Comparison of ENCODE assay signal across 2 cellular contexts in the genomic region with DNA sequence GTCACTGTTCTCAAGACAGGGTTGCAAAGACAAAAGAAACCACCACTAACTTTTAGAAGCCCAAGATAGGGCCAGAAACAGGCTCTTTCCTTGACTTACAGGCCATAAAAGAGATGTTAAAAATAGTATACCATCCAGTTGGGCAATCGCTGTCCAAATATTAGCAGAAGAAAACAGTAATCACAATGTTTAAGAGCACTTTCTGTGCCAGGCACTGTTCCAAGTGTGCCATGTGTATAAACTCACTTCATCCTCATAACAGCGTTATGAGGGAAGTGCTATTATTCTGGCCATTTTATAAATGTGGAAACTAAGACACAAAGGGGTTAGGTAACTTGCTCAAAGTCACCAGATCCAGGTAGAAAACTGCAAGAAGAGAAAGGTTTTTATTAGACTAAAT.
TF ChIP-seq lines count a peak whose summit lies in the region.

No MANE protein-coding gene starts in this region.

TF ChIP-seq in liver, 16 proteins besides CTCF, POLR2A, EP300 and RAD21 (continued from another document):
- TF ChIP-seq, protein P1, sequence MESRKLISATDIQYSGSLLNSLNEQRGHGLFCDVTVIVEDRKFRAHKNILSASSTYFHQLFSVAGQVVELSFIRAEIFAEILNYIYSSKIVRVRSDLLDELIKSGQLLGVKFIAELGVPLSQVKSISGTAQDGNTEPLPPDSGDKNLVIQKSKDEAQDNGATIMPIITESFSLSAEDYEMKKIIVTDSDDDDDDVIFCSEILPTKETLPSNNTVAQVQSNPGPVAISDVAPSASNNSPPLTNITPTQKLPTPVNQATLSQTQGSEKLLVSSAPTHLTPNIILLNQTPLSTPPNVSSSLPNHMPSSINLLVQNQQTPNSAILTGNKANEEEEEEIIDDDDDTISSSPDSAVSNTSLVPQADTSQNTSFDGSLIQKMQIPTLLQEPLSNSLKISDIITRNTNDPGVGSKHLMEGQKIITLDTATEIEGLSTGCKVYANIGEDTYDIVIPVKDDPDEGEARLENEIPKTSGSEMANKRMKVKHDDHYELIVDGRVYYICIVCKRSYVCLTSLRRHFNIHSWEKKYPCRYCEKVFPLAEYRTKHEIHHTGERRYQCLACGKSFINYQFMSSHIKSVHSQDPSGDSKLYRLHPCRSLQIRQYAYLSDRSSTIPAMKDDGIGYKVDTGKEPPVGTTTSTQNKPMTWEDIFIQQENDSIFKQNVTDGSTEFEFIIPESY (IDR thresholded peaks at IDR 0.05), result no peak

TF ChIP-seq in HepG2, 621 proteins besides CTCF, POLR2A, EP300 and RAD21 (continued from another document):
- TF ChIP-seq, protein P2, sequence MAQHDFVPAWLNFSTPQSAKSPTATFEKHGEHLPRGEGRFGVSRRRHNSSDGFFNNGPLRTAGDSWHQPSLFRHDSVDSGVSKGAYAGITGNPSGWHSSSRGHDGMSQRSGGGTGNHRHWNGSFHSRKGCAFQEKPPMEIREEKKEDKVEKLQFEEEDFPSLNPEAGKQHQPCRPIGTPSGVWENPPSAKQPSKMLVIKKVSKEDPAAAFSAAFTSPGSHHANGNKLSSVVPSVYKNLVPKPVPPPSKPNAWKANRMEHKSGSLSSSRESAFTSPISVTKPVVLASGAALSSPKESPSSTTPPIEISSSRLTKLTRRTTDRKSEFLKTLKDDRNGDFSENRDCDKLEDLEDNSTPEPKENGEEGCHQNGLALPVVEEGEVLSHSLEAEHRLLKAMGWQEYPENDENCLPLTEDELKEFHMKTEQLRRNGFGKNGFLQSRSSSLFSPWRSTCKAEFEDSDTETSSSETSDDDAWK (CRISPR knock-in tag; IDR thresholded peaks at IDR 0.05), result no peak
- TF ChIP-seq CEBPG (CRISPR knock-in tag; IDR thresholded peaks at IDR 0.05), result no peak
- TF ChIP-seq STAG1 (CRISPR knock-in tag; IDR thresholded peaks at IDR 0.05), result no peak
- no peak for TF ChIP-seq ZNF619 (CRISPR knock-in tag; IDR thresholded peaks at IDR 0.05)
- TF ChIP-seq SIX1 (CRISPR knock-in tag; IDR thresholded peaks at IDR 0.05; ENCODE audit: borderline replicate concordance), result no peak
- TF ChIP-seq HHEX (CRISPR knock-in tag; IDR thresholded peaks at IDR 0.05), result no peak
- no peak for TF ChIP-seq ATRX (CRISPR knock-in tag; IDR thresholded peaks at IDR 0.05; ENCODE audit: borderline replicate concordance)
- no peak for TF ChIP-seq ZNF614 (CRISPR knock-in tag; IDR thresholded peaks at IDR 0.05; ENCODE audit: borderline replicate concordance)
